Comparison of ENCODE assay signal across 16 cellular contexts in genomic region chr1:12368646-12369045, GRCh38.
DNase-seq lines count a peak whose midpoint lies in the region; FAIRE-seq and TF ChIP-seq lines count a peak whose summit lies in the region.
"Had no signal": no experiment of that assay in that cellular context is flagged by ENCODE, and none has a peak within 500 bp of the region (broad histone marks: within the 10 kb centered on the region; RNA-seq: fewer than 3 reads in every experiment).

No MANE protein-coding gene starts in this region.

- no peaks in the 10 kb centered on the region for H3K27me3 Mint-ChIP-seq in progenitor cell of endocrine pancreas

- H3K36me3 ChIP-seq in esophagus squamous epithelium: peaks cover 0 to 93% (median 6%) of the 10 kb centered on the region in 3 donors

- DNase-seq in NCI-H2081 (lab: John Stamatoyannopoulos, UW) (peak; percentile 10 to 56), NCI-H2081 treated with DMSO at 0.1 percent for 48 hours (lab: John Stamatoyannopoulos, UW) (no peak), progenitor cell of endocrine pancreas (ENCODE audit: low spot score, unreplicated experiment) (no peak), esophagus squamous epithelium (lab: John Stamatoyannopoulos, UW) (no peak)
- DNase-seq in activated naive CD4-positive, alpha-beta T cell treated with anti-CD3 and anti-CD28 coated beads, Interleukin-2, amount 50 U/mL, for 16 hours: no peak
- no peak for DNase-seq in stimulated activated CD4-positive, alpha-beta T cell treated with anti-CD3 and anti-CD28 coated beads, Interleukin-4, amount 100 ng/mL, for 1 hour
- DNase-seq: 8988T, HCEC 1CT, Karpas-422, NCI-H1417, Right ventricle myocardium superior had no signal

- WGBS in esophagus squamous epithelium, 2 donors: 23 to 41% methylated on average over 2 of the region's 2 CpGs

- H3K4me1 Mint-ChIP-seq in progenitor cell of endocrine pancreas (ENCODE audit: low read depth): peaks cover 18% of the 10 kb centered on the region

- intact Hi-C loops in esophagus squamous epithelium (cut with DNase I): no loop called here

- H3K36me3 Mint-ChIP-seq in progenitor cell of endocrine pancreas (ENCODE audit: insufficient read depth): peaks cover 32% of the 10 kb centered on the region

- H3K4me3 Mint-ChIP-seq in progenitor cell of endocrine pancreas (ENCODE audit: low read depth): no peak overlapping the region

- no peaks in the 10 kb centered on the region for H3K9me3 ChIP-seq in esophagus squamous epithelium
- H3K9me3 ChIP-seq: BLaER1 had no signal

- no peak overlapping the region for H3K4me3 ChIP-seq in esophagus squamous epithelium
- H3K4me3 ChIP-seq: BLaER1, GM12878 had no signal

- no peak for TF ChIP-seq CTCF in VCaP (conservative IDR thresholded peaks at IDR 0.05)
- no peak for TF ChIP-seq CTCF in progenitor cell of endocrine pancreas (IDR thresholded peaks at IDR 0.05; ENCODE audit: unreplicated experiment)
- TF ChIP-seq CTCF in esophagus squamous epithelium (IDR thresholded peaks at IDR 0.05): no peak

- no peaks in the 10 kb centered on the region for H3K27me3 ChIP-seq in esophagus squamous epithelium
- H3K27me3 ChIP-seq: BLaER1 had no signal

- TF ChIP-seq POLR2A in esophagus squamous epithelium (IDR thresholded peaks at IDR 0.05): no peak

- peak overlapping the region; percentile 80 for H3K27ac ChIP-seq in VCaP
- H3K27ac ChIP-seq in esophagus squamous epithelium: peak overlapping the region in 2 of 4 donors; percentile 43 to 60
- H3K27ac ChIP-seq: BLaER1 had no signal

- FAIRE-seq in islet of Langerhans (lab: Jason Lieb, UNC): peak; percentile 96
- FAIRE-seq: GM12878, GM18507 had no signal

- peaks cover 0 to 45% (median 0%) of the 10 kb centered on the region in 3 donors for H3K4me1 ChIP-seq in esophagus squamous epithelium
- H3K4me1 ChIP-seq: BLaER1 had no signal

- H3K27ac Mint-ChIP-seq in progenitor cell of endocrine pancreas: peak overlapping the region; percentile 62

- H3K9me3 Mint-ChIP-seq in progenitor cell of endocrine pancreas (ENCODE audit: low read depth): no peaks in the 10 kb centered on the region

Comparison
In these comparisons a context has a peak if more than half of its experiments do, and no peak if none do; other contexts are left out.
1. DNase-seq: peak in NCI-H2081 (2 of 2); none in NCI-H2081 treated with DMSO at 0.1 percent for 48 hours (single experiment), progenitor cell of endocrine pancreas (single experiment), activated naive CD4-positive, alpha-beta T cell treated with anti-CD3 and anti-CD28 coated beads, Interleukin-2, amount 50 U/mL, for 16 hours (single experiment), esophagus squamous epithelium (single experiment) and stimulated activated CD4-positive, alpha-beta T cell treated with anti-CD3 and anti-CD28 coated beads, Interleukin-4, amount 100 ng/mL, for 1 hour (single experiment).